ENCODE assay signal across 12 cellular contexts in genomic region chr2:212990697-212991096, GRCh38.
DNase-seq lines count a peak whose midpoint lies in the region; ATAC-seq and FAIRE-seq lines count a peak whose summit lies in the region.
"Had no signal": no experiment of that assay in that cellular context is flagged by ENCODE, and none has a peak within 500 bp of the region (broad histone marks: within the 10 kb centered on the region; RNA-seq: fewer than 3 reads in every experiment).

No MANE protein-coding gene starts in this region.

- H2BK5ac ChIP-seq in trophoblast cell (ENCODE audit: low read depth, low read length, poor library complexity): no peak overlapping the region

- H3K27ac ChIP-seq in GM23248: no peak overlapping the region
- H3K27ac ChIP-seq in trophoblast cell (ENCODE audit: low read depth, low read length): no peak overlapping the region

- H3K4me2 ChIP-seq in GM23248 (ENCODE audit: unreplicated experiment): no peak overlapping the region
- no peak overlapping the region for H3K4me2 ChIP-seq in trophoblast cell (ENCODE audit: low read length)

- no peak overlapping the region for H4K8ac ChIP-seq in trophoblast cell (ENCODE audit: low read depth, low read length)

- peak; percentile 8 for DNase-seq in GM23248
- peak; percentile 34 for DNase-seq in fibroblast of gingiva (ENCODE audit: low read depth)
- no peak for DNase-seq in NCI-H1092 treated with DMSO at 0.1 percent for 48 hours (lab: John Stamatoyannopoulos, UW)
- no peak for DNase-seq in HTR-8/SVneo (ENCODE audit: insufficient read length, low spot score)
- DNase-seq in trophoblast cell: no peak
- DNase-seq: activated CD4-positive, alpha-beta T cell treated with anti-CD3 and anti-CD28 coated beads for 36 hours; aorta; OCI-M1; stimulated activated naive CD8-positive, alpha-beta T cell treated with anti-CD3 and anti-CD28 coated beads, Interleukin-15, Interleukin-2, amounts not matched to agents 100 U/mL and 50 U/mL, for 24 hours had no signal

- 93 to 95% methylated on average over 1 of the region's 1 CpG for WGBS in GM23248 (ENCODE audit: low coverage in 1 of 2, low lambda C conversion rate in 2 of 2, missing lambda C conversion rate in 2 of 2), 2 experiments
- WGBS in trophoblast cell (ENCODE audit: extremely low coverage, insufficient coverage, insufficient read length): no CpG with 5 or more reads among the region's 1 CpG

- H3K9ac ChIP-seq in GM23248 (no peak overlapping the region), trophoblast cell (ENCODE audit: low read length) (no peak overlapping the region)

- in situ Hi-C loops in GM23248 (cut with MboI): no loop called here

- H2AFZ ChIP-seq in GM23248 (no peak overlapping the region), trophoblast cell (ENCODE audit: insufficient read depth, low read length, poor library complexity) (no peak overlapping the region)

- H2AK5ac ChIP-seq in trophoblast cell (ENCODE audit: low read length): no peak overlapping the region

- no peak overlapping the region for H4K91ac ChIP-seq in trophoblast cell (ENCODE audit: low read depth, low read length)

- no peak overlapping the region for H3K4ac ChIP-seq in trophoblast cell (ENCODE audit: low read depth, low read length)

- no peaks in the 10 kb centered on the region for H3F3A ChIP-seq in GM23248 (ENCODE audit: insufficient read depth)

- H3K27me3 ChIP-seq in GM23248 (replicated peaks; ENCODE audit: insufficient read depth) (no peaks in the 10 kb centered on the region), trophoblast cell (ENCODE audit: insufficient read depth, low read length) (no peaks in the 10 kb centered on the region)

- no peaks in the 10 kb centered on the region for H3K9me3 ChIP-seq in GM23248 (ENCODE audit: low read depth)
- H3K9me3 ChIP-seq in trophoblast cell (ENCODE audit: insufficient read depth, low read depth, low read length): no peaks in the 10 kb centered on the region

- H3K4me3 ChIP-seq in GM23248 (no peak overlapping the region), trophoblast cell (ENCODE audit: low read depth, low read length) (no peak overlapping the region)

- H3K79me2 ChIP-seq in GM23248 (ENCODE audit: insufficient read depth): no peaks in the 10 kb centered on the region
- H3K79me2 ChIP-seq in trophoblast cell (ENCODE audit: control insufficient read depth, insufficient read depth, low read length, poor library complexity): no peaks in the 10 kb centered on the region

- H3K4me1 ChIP-seq in GM23248 (ENCODE audit: insufficient read depth) (peaks cover under 1% of the 10 kb centered on the region; the same call in 1 of the 2 replicates), trophoblast cell (ENCODE audit: control insufficient read depth in 1 of 2, insufficient read depth in 2 of 2, low read length in 2 of 2) (no peaks in the 10 kb centered on the region)

- no peak overlapping the region for H2BK12ac ChIP-seq in trophoblast cell (ENCODE audit: low read length)

- no peaks in the 10 kb centered on the region for H3K79me1 ChIP-seq in trophoblast cell (ENCODE audit: low read length)

- H3K9me2 ChIP-seq in GM23248 (ENCODE audit: insufficient read depth): no peaks in the 10 kb centered on the region

- H4K12ac ChIP-seq in trophoblast cell (ENCODE audit: low read depth, low read length): no peak overlapping the region

- H2BK120ac ChIP-seq in trophoblast cell (ENCODE audit: insufficient read depth, low read length, poor library complexity): no peak overlapping the region

- no peak overlapping the region for H3K14ac ChIP-seq in trophoblast cell (ENCODE audit: low read length)

- H3K18ac ChIP-seq in trophoblast cell (ENCODE audit: low read length): no peak overlapping the region

- no peaks in the 10 kb centered on the region for H4K20me1 ChIP-seq in GM23248 (ENCODE audit: insufficient read depth)

- H3K36me3 ChIP-seq in GM23248 (ENCODE audit: low read depth) (peaks cover 5% of the 10 kb centered on the region; the same call in 1 of the 2 replicates), trophoblast cell (ENCODE audit: control insufficient read depth in 1 of 2, insufficient read depth in 2 of 2, low read length in 2 of 2) (no peaks in the 10 kb centered on the region)

- H3K23ac ChIP-seq in trophoblast cell (ENCODE audit: low read length): no peak overlapping the region

- ATAC-seq in GM18868 (IDR thresholded peaks at IDR 0.05; ENCODE audit: unreplicated experiment) (peak; percentile 80), HG03139 (IDR thresholded peaks at IDR 0.05; ENCODE audit: unreplicated experiment) (peak; percentile 89), HG03039 (IDR thresholded peaks at IDR 0.05; ENCODE audit: unreplicated experiment) (no peak)
- ATAC-seq: activated CD4-positive, alpha-beta T cell treated with anti-CD3 and anti-CD28 coated beads for 36 hours; stimulated activated naive CD8-positive, alpha-beta T cell treated with anti-CD3 and anti-CD28 coated beads, Interleukin-15, Interleukin-2, amounts not matched to agents 100 U/mL and 50 U/mL, for 24 hours had no signal

- FAIRE-seq in HTR-8/SVneo (lab: Jason Lieb, UNC): no peak

Comparison
In these comparisons a context has a peak if more than half of its experiments do, and no peak if none do; other contexts are left out.
1. DNase-seq: peak in GM23248 (single experiment) and fibroblast of gingiva (single experiment); none in NCI-H1092 treated with DMSO at 0.1 percent for 48 hours (single experiment), HTR-8/SVneo (single experiment) and trophoblast cell (0 of 2).